9 cellular contexts compared by ENCODE assay signal in the genomic region with DNA sequence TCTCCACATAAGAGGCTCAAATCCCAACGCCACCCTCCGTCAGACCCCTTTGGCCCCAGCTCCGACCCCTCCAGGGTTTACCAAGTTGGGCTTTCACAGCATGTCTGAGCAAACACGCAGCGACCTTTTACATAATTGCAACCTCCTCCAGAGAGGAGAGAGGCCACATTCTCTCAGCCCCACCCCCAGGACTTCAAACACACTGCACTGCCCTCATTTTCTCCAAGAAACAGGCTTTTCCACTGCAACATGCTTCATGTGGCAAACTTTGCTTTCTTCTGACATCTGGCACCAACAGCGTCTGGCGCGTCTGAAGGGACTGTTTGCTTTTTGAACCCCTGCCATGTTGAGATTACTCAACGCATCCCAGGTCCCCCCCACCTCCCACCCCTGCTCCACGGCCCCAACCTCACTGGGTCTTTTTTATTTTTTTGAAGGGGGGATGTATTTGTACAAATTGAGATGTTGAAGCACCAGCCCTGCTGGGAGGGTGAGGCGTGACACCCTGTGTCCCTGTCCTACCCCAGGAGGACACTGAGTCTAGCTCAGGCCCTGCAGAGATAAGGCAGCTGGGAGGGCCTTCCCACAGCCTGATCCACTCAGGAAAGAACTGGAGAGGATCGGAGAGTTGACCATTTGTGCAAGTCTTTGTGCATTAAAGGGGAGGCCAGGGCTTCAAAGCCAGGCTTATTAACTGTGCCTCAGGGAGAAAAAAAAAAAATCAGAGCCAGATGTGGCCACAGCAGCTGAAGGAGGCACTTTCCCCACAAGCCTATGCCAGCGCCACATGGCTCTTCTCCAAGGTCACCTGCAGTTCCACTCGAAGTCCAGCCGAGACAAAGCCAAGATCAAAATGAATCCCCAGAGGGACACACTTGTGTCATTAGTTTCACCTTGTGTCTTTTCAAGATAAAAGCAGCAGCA. TPM values are rescaled to one million over a fixed set of nuclear protein-coding genes. Genes with fewer than 3 reads are reported as not detected.
DNase-seq lines count a peak whose midpoint lies in the region; ATAC-seq and TF ChIP-seq lines count a peak whose summit lies in the region.
"Had no signal": no experiment of that assay in that cellular context is flagged by ENCODE, and none has a peak within 500 bp of the region (broad histone marks: within the 10 kb centered on the region; RNA-seq: fewer than 3 reads in every experiment).

No MANE protein-coding gene starts in this region.

- no peak overlapping the region for H3K14ac ChIP-seq in neuronal stem cell (ENCODE audit: low read length)

- H3K9ac ChIP-seq in BLaER1 treated with 17β-estradiol and CSF1 and Interleukin-3, amounts not matched to agents 10 nM and 100 nM = peak overlapping the region in 5 of 11 experiments; percentile 11 to 65 (median 61); a peak in 9 of 22 replicates
- H3K9ac ChIP-seq in neuronal stem cell (ENCODE audit: low read depth, low read length, poor library complexity) = no peak overlapping the region

- peak overlapping the region in 5 of 11 experiments; percentile 7 to 72 (median 67); a peak in 9 of 22 replicates for H3K27ac ChIP-seq in BLaER1 treated with 17β-estradiol and CSF1 and Interleukin-3, amounts not matched to agents 10 nM and 100 nM
- H3K27ac ChIP-seq in neuronal stem cell (replicated peaks; ENCODE audit: low read length) = no peak overlapping the region

- no peaks in the 10 kb centered on the region for H3K27me3 Mint-ChIP-seq in natural killer cell (ENCODE audit: low read depth in 2 of 2)

- ATAC-seq in GM19328 (IDR thresholded peaks at IDR 0.05; ENCODE audit: unreplicated experiment) = no peak
- ATAC-seq in natural killer cell = no peak
- no peak for ATAC-seq in HG03432 (IDR thresholded peaks at IDR 0.05; ENCODE audit: unreplicated experiment)

- no peak overlapping the region for H3K27ac Mint-ChIP-seq in natural killer cell

- no peak overlapping the region for H2AK5ac ChIP-seq in neuronal stem cell (ENCODE audit: low read depth, low read length)

- H3K9me3 Mint-ChIP-seq in natural killer cell = no peaks in the 10 kb centered on the region

- H3K27me3 ChIP-seq in BLaER1 treated with 17β-estradiol and CSF1 and Interleukin-3, amounts not matched to agents 10 nM and 100 nM = no peaks in the 10 kb centered on the region
- no peaks in the 10 kb centered on the region for H3K27me3 ChIP-seq in neuronal stem cell (ENCODE audit: control insufficient read depth in 3 of 3, insufficient read depth in 3 of 3, low read depth in 1 of 3, low read length in 3 of 3)

- H3K79me1 ChIP-seq in neuronal stem cell (ENCODE audit: low read depth, low read length) = no peaks in the 10 kb centered on the region

- TF ChIP-seq CTCF in fibroblast of pulmonary artery (IDR thresholded peaks at IDR 0.05; ENCODE audit: low read length, missing control alignments) (peak; percentile 48), natural killer cell (IDR thresholded peaks at IDR 0.05) (no peak)

- H3K36me3 Mint-ChIP-seq in natural killer cell = no peaks in the 10 kb centered on the region

- H4K20me1 ChIP-seq in BLaER1 treated with 17β-estradiol and CSF1 and Interleukin-3, amounts not matched to agents 10 nM and 100 nM = no peaks in the 10 kb centered on the region

- H2BK12ac ChIP-seq in neuronal stem cell (ENCODE audit: low read length) = no peak overlapping the region

- no peak overlapping the region for H4K8ac ChIP-seq in neuronal stem cell (ENCODE audit: low read depth, low read length)

- H3K36me3 ChIP-seq in BLaER1 treated with 17β-estradiol and CSF1 and Interleukin-3, amounts not matched to agents 10 nM and 100 nM = peaks cover 0 to 35% (median 10%) of the 10 kb centered on the region in 11 experiments; a peak in 12 of 22 replicates
- H3K36me3 ChIP-seq in neuronal stem cell (replicated peaks in 1 of 2; ENCODE audit: control insufficient read depth in 2 of 2, insufficient read depth in 2 of 2, low read length in 2 of 2) = peaks cover 20 to 81% of the 10 kb centered on the region in 2 donors

- no peak overlapping the region for H3K4ac ChIP-seq in neuronal stem cell (ENCODE audit: low read length)

- H3K4me1 Mint-ChIP-seq in natural killer cell = no peaks in the 10 kb centered on the region

- no peak overlapping the region for H3K4me3 Mint-ChIP-seq in natural killer cell

- H2BK120ac ChIP-seq in neuronal stem cell (ENCODE audit: low read depth, low read length) = no peak overlapping the region

- no peak overlapping the region for H2AFZ ChIP-seq in neuronal stem cell (ENCODE audit: low read length)

- H3K9me3 ChIP-seq in BLaER1 treated with 17β-estradiol and CSF1 and Interleukin-3, amounts not matched to agents 10 nM and 100 nM (replicated peaks in 1 of 11) = no peaks in the 10 kb centered on the region
- peaks cover 0 to 6% of the 10 kb centered on the region in 2 donors for H3K9me3 ChIP-seq in neuronal stem cell (replicated peaks in 1 of 2; ENCODE audit: control insufficient read depth in 2 of 2, insufficient read depth in 1 of 2, low read depth in 1 of 2, low read length in 2 of 2)

- intact Hi-C loops in natural killer cell (cut with micrococcal nuclease) = no loop called here

- no CpG with 5 or more reads among the region's 15 CpGs for WGBS in neuronal stem cell (ENCODE audit: extremely low coverage in 2 of 2, insufficient read length in 2 of 2, insufficient replicate concordance in 1 of 2), 2 donors

- H3K4me1 ChIP-seq in BLaER1 treated with 17β-estradiol and CSF1 and Interleukin-3, amounts not matched to agents 10 nM and 100 nM = peaks cover 16 to 39% (median 34%) of the 10 kb centered on the region in 10 experiments; a peak in 19 of 20 replicates
- peaks cover 25 to 33% of the 10 kb centered on the region in 2 donors for H3K4me1 ChIP-seq in neuronal stem cell (ENCODE audit: control insufficient read depth in 2 of 2, insufficient read depth in 1 of 2, low read depth in 1 of 2, low read length in 2 of 2)

- DNase-seq in NCI-H2171 treated with DMSO at 0.1 percent for 48 hours (lab: John Stamatoyannopoulos, UW) (peak; percentile 29), fibroblast of pulmonary artery (ENCODE audit: low read depth) (peak; percentile 91), neuronal stem cell (ENCODE audit: low spot score) (no peak), natural killer cell (no peak), DMS153 treated with DMSO at 0.1 percent for 48 hours (lab: John Stamatoyannopoulos, UW; ENCODE audit: unreplicated experiment) (no peak)
- DNase-seq: Kasumi-1 had no signal

- H3K23ac ChIP-seq in neuronal stem cell (ENCODE audit: low read depth, low read length, poor library complexity) = no peak overlapping the region

- H3K4me3 ChIP-seq in BLaER1 treated with 17β-estradiol and CSF1 and Interleukin-3, amounts not matched to agents 10 nM and 100 nM = no peak overlapping the region
- no peak overlapping the region for H3K4me3 ChIP-seq in fibroblast of pulmonary artery (replicated peaks; ENCODE audit: low read depth, low read length)
- no peak overlapping the region for H3K4me3 ChIP-seq in neuronal stem cell (ENCODE audit: low read length in 2 of 2)

- no peak overlapping the region for H4K91ac ChIP-seq in neuronal stem cell (ENCODE audit: low read depth, low read length, poor library complexity)

- peak overlapping the region; percentile 32 for H3K18ac ChIP-seq in neuronal stem cell (ENCODE audit: low read length)

- peak overlapping the region; percentile 18 to 92 (median 83); a peak in 21 of 22 replicates for H3K4me2 ChIP-seq in BLaER1 treated with 17β-estradiol and CSF1 and Interleukin-3, amounts not matched to agents 10 nM and 100 nM
- peak overlapping the region; percentile 39 for H3K4me2 ChIP-seq in neuronal stem cell (ENCODE audit: insufficient read depth, low read length, poor library complexity, severe bottlenecking)

- H2BK15ac ChIP-seq in neuronal stem cell (ENCODE audit: low read length) = no peak overlapping the region

- no peak overlapping the region for H2BK5ac ChIP-seq in neuronal stem cell (ENCODE audit: low read length)

RNA-seq across cellular contexts. Expression of a gene that starts 29.7 kb away (rescaled TPM):
- 7.2 TPM for polyA plus RNA-seq in neuronal stem cell (2013, experiment 1 of 2)
- polyA plus RNA-seq in neuronal stem cell (2013, experiment 2 of 2) = 7.1 TPM
- 1 to 10 TPM; 1.3 to 4.1 (median 1.7) TPM for total RNA-seq in natural killer cell

Comparison
In these comparisons a context has a peak if more than half of its experiments do, and no peak if none do; other contexts are left out.
1. DNase-seq: peak in NCI-H2171 treated with DMSO at 0.1 percent for 48 hours (single experiment) and fibroblast of pulmonary artery (single experiment); none in neuronal stem cell (single experiment), natural killer cell (single experiment) and DMS153 treated with DMSO at 0.1 percent for 48 hours (single experiment).